In genomic region chr7:130394421-130395188, GRCh38 we compare ENCODE assay signal across 1 cellular context.
TF ChIP-seq lines count a peak whose summit lies in the region.

No MANE protein-coding gene starts in this region.

TF ChIP-seq in GM12878, 131 proteins besides CTCF, POLR2A, EP300 and RAD21:
- TF ChIP-seq GATAD2B (conservative IDR thresholded peaks at IDR 0.05; ENCODE audit: low read depth) (no peak), RUNX3 (IDR thresholded peaks at IDR 0.05; ENCODE audit: low read length) (peak; percentile 44; the same call in 1 of the 2 replicates)
